Comparison of ENCODE assay signal across 8 cellular contexts in the genomic region with DNA sequence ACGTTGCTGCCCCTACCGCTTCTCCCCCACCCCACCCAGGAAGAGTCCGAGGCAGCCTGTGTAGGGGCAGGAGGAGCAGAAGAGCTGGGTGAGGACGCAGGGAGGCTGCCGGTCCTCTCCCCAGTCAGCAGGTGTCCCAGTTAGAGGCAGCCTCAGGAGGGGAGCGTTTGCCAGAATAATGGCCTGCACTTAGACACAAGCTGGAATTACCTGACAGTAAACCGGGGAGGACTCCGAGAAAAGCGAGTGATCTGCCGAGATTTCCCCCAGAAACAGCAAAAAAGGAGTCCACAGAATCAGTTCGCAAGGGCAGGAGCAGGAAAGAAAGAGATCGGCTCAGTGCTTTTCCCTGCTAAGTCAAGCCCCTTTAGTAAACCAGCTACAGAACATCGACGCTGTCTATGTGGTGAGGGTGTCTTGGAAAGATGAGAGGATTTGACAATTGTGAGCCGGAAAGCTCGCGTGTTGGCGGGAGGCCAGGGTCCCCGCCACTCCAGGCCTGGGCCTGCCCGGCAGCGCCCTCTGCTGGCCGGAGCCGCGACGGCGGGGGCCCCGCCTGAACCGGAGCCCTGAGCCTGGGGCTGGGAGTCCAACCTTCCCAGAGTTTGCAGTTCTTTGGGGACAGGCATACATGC. TPM values are rescaled to one million over a fixed set of nuclear protein-coding genes. Genes with fewer than 3 reads are reported as not detected.
DNase-seq lines count a peak whose midpoint lies in the region; TF ChIP-seq lines count a peak whose summit lies in the region.

No MANE protein-coding gene starts in this region.

- peak overlapping the region; percentile 38 for H3K4me3 ChIP-seq in epithelial cell of esophagus (ENCODE audit: low read length)
- H3K4me3 ChIP-seq in mucosa of stomach (ENCODE audit: low read length), result peak overlapping the region; percentile 71

- peak; percentile 31 to 41 for DNase-seq in NOMO-1 (lab: John Stamatoyannopoulos, UW; ENCODE audit: unreplicated experiment in 2 of 2)
- no peak for DNase-seq in NOMO-1 treated with dmso at 0.1 percent for 144 hours (lab: John Stamatoyannopoulos, UW; ENCODE audit: unreplicated experiment)
- peak; percentile 92 for DNase-seq in HT-29 (ENCODE audit: low spot score)
- peak; percentile 19 for DNase-seq in NOMO-1 treated with DMSO at 0.1 percent for 48 hours (lab: John Stamatoyannopoulos, UW; ENCODE audit: unreplicated experiment)
- peak; percentile 68 for DNase-seq in activated T-cell treated with anti-CD3 and anti-CD28 coated beads for 4 hours
- DNase-seq in epithelial cell of esophagus (ENCODE audit: low read depth), result peak; percentile 60
- DNase-seq in stimulated activated CD8-positive, alpha-beta memory T cell treated with anti-CD3 and anti-CD28 coated beads, Interleukin-4, amount 100 ng/mL, for 48 hours, result peak; percentile 88

- no peaks in the 10 kb centered on the region for H3K27me3 ChIP-seq in mucosa of stomach (ENCODE audit: control insufficient read depth, insufficient read depth, low read length)

- H3K36me3 ChIP-seq in mucosa of stomach (ENCODE audit: control insufficient read depth, insufficient read depth, low read length), result no peaks in the 10 kb centered on the region

- no peaks in the 10 kb centered on the region for H3K9me3 ChIP-seq in mucosa of stomach (ENCODE audit: control insufficient read depth, low read length)

- H3K9ac ChIP-seq in mucosa of stomach (ENCODE audit: low read length), result peak overlapping the region; percentile 86

- peaks cover 37% of the 10 kb centered on the region for H3K4me1 ChIP-seq in mucosa of stomach (ENCODE audit: control insufficient read depth, insufficient read depth, low read length)

- TF ChIP-seq CTCF in epithelial cell of esophagus (IDR thresholded peaks at IDR 0.05; ENCODE audit: insufficient read depth, low read depth, low read length, missing control alignments), result peak; percentile 60

RNA-seq across cellular contexts. Expression of gene THRSP, which starts 17.7 kb away (rescaled TPM):
- not detected in 2 replicates for total RNA-seq in HT-29 (2014; rRNA removed; shearing (Covaris generic))

RNA-seq across cellular contexts. Expression of gene KCTD14, which starts 22.9 kb away (rescaled TPM):
- 6.2 and 6.3 TPM in 2 replicates for total RNA-seq in HT-29 (2014; rRNA removed; shearing (Covaris generic))

RNA-seq across cellular contexts. Expression of gene NDUFC2, which starts 33.7 kb away (rescaled TPM):
- total RNA-seq in HT-29 (2014; rRNA removed; shearing (Covaris generic)), result 150 and 196 TPM in 2 replicates

RNA-seq across cellular contexts. Expression of gene INTS4, which starts 51.5 kb away (rescaled TPM):
- 19.2 and 25.1 TPM in 2 replicates for total RNA-seq in HT-29 (2014; rRNA removed; shearing (Covaris generic))
